Comparison of ENCODE assay signal across 21 cellular contexts in the genomic region with DNA sequence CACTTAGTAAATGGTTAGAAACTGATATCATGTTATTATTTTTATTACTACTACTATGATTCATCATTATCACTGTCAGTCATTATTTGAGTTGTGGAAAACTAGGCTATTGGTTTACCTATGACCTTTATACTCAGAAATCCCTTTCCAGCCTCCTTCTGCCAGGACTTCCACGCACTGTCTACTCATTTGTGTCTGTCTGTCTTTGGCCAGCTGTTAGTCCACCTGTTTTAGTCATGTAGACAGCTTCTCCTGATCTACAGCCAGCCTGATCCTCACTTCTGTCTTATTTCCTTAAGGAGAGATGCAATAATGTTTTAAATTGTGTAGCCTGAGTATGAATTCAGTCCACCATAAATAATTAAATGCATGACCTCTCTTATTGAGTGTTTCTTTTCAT.
"Had no signal": no experiment of that assay in that cellular context is flagged by ENCODE, and none has a peak within 500 bp of the region (broad histone marks: within the 10 kb centered on the region; RNA-seq: fewer than 3 reads in every experiment).

No MANE protein-coding gene starts in this region.

- DNase-seq: IMR-90, Karpas-422, KG1, MM.1S, NCI-H1092 treated with DMSO at 0.1 percent for 48 hours, NCI-H1436, NCI-H187, NCI-H2029, NCI-H2081 treated with DMSO at 0.1 percent for 48 hours, NCI-H2171, NCI-H226, NCI-H446, NCI-H510A, NCI-H524 treated with DMSO at 0.1 percent for 48 hours, NCI-H69, NCI-H774, Right ventricle myocardium superior, RPMI8226, SIG-M5, SK-N-SH had no signal

- H3K9me3 ChIP-seq: SK-N-SH had no signal

- FAIRE-seq: RCC 7860 had no signal
